In the genomic region with DNA sequence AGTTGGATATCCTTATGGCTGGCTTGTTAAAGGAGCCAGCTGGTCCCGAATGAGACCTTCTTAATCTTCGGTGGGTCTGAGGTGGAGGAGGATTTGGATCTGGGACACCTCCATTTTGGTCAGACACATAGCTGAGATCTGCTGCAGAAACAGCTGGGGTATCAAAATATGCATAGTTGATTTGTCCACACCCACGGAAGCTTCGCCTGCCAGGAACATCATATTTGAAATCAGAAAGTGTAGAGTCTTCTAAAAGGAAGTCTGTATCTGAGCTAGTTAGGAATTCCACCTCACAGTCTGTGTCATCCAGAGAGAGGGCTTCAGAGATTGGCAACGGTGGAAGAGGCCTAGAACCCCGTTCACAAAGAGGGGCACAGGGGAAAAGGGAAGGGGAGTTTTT, we compare ENCODE assay signal across 18 cellular contexts. TPM values are rescaled to one million over a fixed set of nuclear protein-coding genes. Genes with fewer than 3 reads are reported as not detected.
DNase-seq lines count a peak whose midpoint lies in the region; ATAC-seq and TF ChIP-seq lines count a peak whose summit lies in the region.
"Had no signal": no experiment of that assay in that cellular context is flagged by ENCODE, and none has a peak within 500 bp of the region (broad histone marks: within the 10 kb centered on the region; RNA-seq: fewer than 3 reads in every experiment).

No MANE protein-coding gene starts in this region.

- H3K36me3 ChIP-seq in PC-9 (ENCODE audit: low read depth) (peaks cover 62% of the 10 kb centered on the region), liver (ENCODE audit: control insufficient read depth in 4 of 4, insufficient read depth in 3 of 4, low read depth in 1 of 4, low read length in 3 of 4) (peaks cover 3 to 60% (median 49%) of the 10 kb centered on the region in 4 donors), smooth muscle cell (ENCODE audit: low read depth) (peaks cover 13% of the 10 kb centered on the region)

- no TSS peak for BruUV-seq in PC-9 (replicated peaks; lab: Mats Ljungman, UMichigan)

- TF ChIP-seq RAD21 in liver (IDR thresholded peaks at IDR 0.05): no peak

- POLR2A ChIA-PET in PC-9 (lab: Charles Lee; ENCODE audit: unreplicated experiment): no interaction called here

- no peaks in the 10 kb centered on the region for H3K9me3 ChIP-seq in PC-9 (ENCODE audit: insufficient read depth, low read depth)
- no peaks in the 10 kb centered on the region for H3K9me3 ChIP-seq in liver (ENCODE audit: control insufficient read depth in 4 of 4, low read length in 3 of 4)
- no peaks in the 10 kb centered on the region for H3K9me3 ChIP-seq in smooth muscle cell (replicated peaks; ENCODE audit: low read depth)
- H3K9me3 ChIP-seq: SJSA1 had no signal

- no peak for ATAC-seq in HG03097 (IDR thresholded peaks at IDR 0.05; ENCODE audit: low FRiP score, unreplicated experiment)
- ATAC-seq in GM19023 (IDR thresholded peaks at IDR 0.05; ENCODE audit: unreplicated experiment): no peak
- no peak for ATAC-seq in HG03095 (IDR thresholded peaks at IDR 0.05; ENCODE audit: unreplicated experiment)
- ATAC-seq: left ventricle myocardium superior had no signal

- H3K9ac ChIP-seq in liver (ENCODE audit: low read depth in 1 of 2, low read length in 2 of 2) (peak overlapping the region in 1 of 2 donors; percentile 1), smooth muscle cell (ENCODE audit: low read depth) (no peak overlapping the region)

- H2AFZ ChIP-seq in PC-9 (no peak overlapping the region), smooth muscle cell (ENCODE audit: low read depth) (no peak overlapping the region)

- peak overlapping the region; percentile 91; the same call in 1 of the 2 replicates for H3K4me2 ChIP-seq in PC-9
- no peak overlapping the region for H3K4me2 ChIP-seq in smooth muscle cell

- CTCF ChIA-PET in PC-9 (lab: Charles Lee): interaction anchor here (0.6 kb wide), 1 partner anchor 147 kb away, joined by 4 read pairs; no protein-coding TSS in a partner anchor

- H3K27me3 ChIP-seq in PC-9 (ENCODE audit: insufficient read depth, low read depth) (no peaks in the 10 kb centered on the region), liver (ENCODE audit: control insufficient read depth in 4 of 4, insufficient read depth in 4 of 4, low read length in 3 of 4) (no peaks in the 10 kb centered on the region), smooth muscle cell (ENCODE audit: low read depth) (no peaks in the 10 kb centered on the region)
- H3K27me3 ChIP-seq: SJSA1 had no signal

- H3K4me3 ChIP-seq in PC-9: no peak overlapping the region
- no peak overlapping the region for H3K4me3 ChIP-seq in choroid plexus epithelial cell (ENCODE audit: low read depth, low read length)
- H3K4me3 ChIP-seq in liver (ENCODE audit: low read depth in 1 of 3, low read length in 3 of 3): no peak overlapping the region
- no peak overlapping the region for H3K4me3 ChIP-seq in smooth muscle cell
- H3K4me3 ChIP-seq: SJSA1 had no signal

- intact Hi-C loops in PC-9 (cut with micrococcal nuclease; ENCODE audit: unreplicated experiment): loop anchor here (2.0 kb wide), 1 partner anchor 31 kb away; no protein-coding TSS in a partner anchor

- no peaks in the 10 kb centered on the region for H3K9me2 ChIP-seq in PC-9 (ENCODE audit: insufficient read depth)

- no peak for DNase-seq in PC-9
- DNase-seq in choroid plexus epithelial cell (ENCODE audit: low read depth): peak; percentile 38
- no peak for DNase-seq in smooth muscle cell (lab: John Stamatoyannopoulos, UW; ENCODE audit: unreplicated experiment)
- DNase-seq in activated CD4-positive, alpha-beta T cell treated with anti-CD3 and anti-CD28 coated beads for 4 hours: no peak
- DNase-seq: activated CD4-positive, alpha-beta T cell treated with anti-CD3 and anti-CD28 coated beads, Interleukin-2, amount 50 U/mL, for 1 hour; activated CD8-positive, alpha-beta memory T cell treated with anti-CD3 and anti-CD28 coated beads, Interleukin-2, amount 50 U/mL, for 4 hours; effector memory CD4-positive, alpha-beta T cell; KG1; left ventricle myocardium superior; NCI-H187; NCI-H2227 treated with DMSO at 0.1 percent for 48 hours; NCI-H774; stimulated activated CD4-positive, alpha-beta T cell treated with anti-CD3 and anti-CD28 coated beads, Interleukin-15, amount 100 ng/mL, for 24 hours had no signal

- no peak for TF ChIP-seq CTCF in PC-9 (conservative IDR thresholded peaks at IDR 0.05)
- TF ChIP-seq CTCF in choroid plexus epithelial cell (conservative IDR thresholded peaks at IDR 0.05; ENCODE audit: low read depth, low read length): no peak
- TF ChIP-seq CTCF in liver (IDR thresholded peaks at IDR 0.05; ENCODE audit: low read depth, low read length, missing input control): no peak
- TF ChIP-seq CTCF in smooth muscle cell (IDR thresholded peaks at IDR 0.05; ENCODE audit: borderline replicate concordance, insufficient read depth, poor library complexity, severe bottlenecking): no peak

- peaks cover 79% of the 10 kb centered on the region for H4K20me1 ChIP-seq in PC-9 (ENCODE audit: insufficient read depth)
- peaks cover 100% of the 10 kb centered on the region for H4K20me1 ChIP-seq in smooth muscle cell (ENCODE audit: low read depth)

- peaks cover 98% of the 10 kb centered on the region for H3F3A ChIP-seq in PC-9 (ENCODE audit: insufficient read depth, low read depth)
- H3F3A ChIP-seq in smooth muscle cell (ENCODE audit: low read depth): peaks cover 71% of the 10 kb centered on the region

- peaks cover 90% of the 10 kb centered on the region for H3K79me2 ChIP-seq in PC-9 (ENCODE audit: low read depth)
- H3K79me2 ChIP-seq in smooth muscle cell (ENCODE audit: low read depth): peaks cover 84% of the 10 kb centered on the region

- WGBS in liver: 74% methylated on average over 6 of the region's 6 CpGs
- 94% methylated on average over 6 of the region's 6 CpGs for WGBS in smooth muscle cell (ENCODE audit: low lambda C conversion rate)

- H3K4me1 ChIP-seq in PC-9 (replicated peaks; ENCODE audit: insufficient read depth) (peaks cover 64% of the 10 kb centered on the region), liver (ENCODE audit: control insufficient read depth in 4 of 4, insufficient read depth in 4 of 4, low read length in 3 of 4) (peaks cover 2 to 24% (median 12%) of the 10 kb centered on the region in 4 donors), smooth muscle cell (ENCODE audit: low read depth) (peaks cover 40% of the 10 kb centered on the region)

- peak overlapping the region; percentile 90; the same call in 1 of the 2 replicates for H3K27ac ChIP-seq in PC-9
- H3K27ac ChIP-seq in liver (ENCODE audit: low read depth in 1 of 2, low read length in 2 of 2): peak overlapping the region; percentile 17 to 48
- H3K27ac ChIP-seq in smooth muscle cell (ENCODE audit: low read depth): peak overlapping the region; percentile 93
- H3K27ac ChIP-seq: SJSA1 had no signal

TF ChIP-seq in liver, 16 proteins besides CTCF, POLR2A, EP300 and RAD21:
- TF ChIP-seq TAF1 (conservative IDR thresholded peaks at IDR 0.05): no peak
- TF ChIP-seq, protein P1, sequence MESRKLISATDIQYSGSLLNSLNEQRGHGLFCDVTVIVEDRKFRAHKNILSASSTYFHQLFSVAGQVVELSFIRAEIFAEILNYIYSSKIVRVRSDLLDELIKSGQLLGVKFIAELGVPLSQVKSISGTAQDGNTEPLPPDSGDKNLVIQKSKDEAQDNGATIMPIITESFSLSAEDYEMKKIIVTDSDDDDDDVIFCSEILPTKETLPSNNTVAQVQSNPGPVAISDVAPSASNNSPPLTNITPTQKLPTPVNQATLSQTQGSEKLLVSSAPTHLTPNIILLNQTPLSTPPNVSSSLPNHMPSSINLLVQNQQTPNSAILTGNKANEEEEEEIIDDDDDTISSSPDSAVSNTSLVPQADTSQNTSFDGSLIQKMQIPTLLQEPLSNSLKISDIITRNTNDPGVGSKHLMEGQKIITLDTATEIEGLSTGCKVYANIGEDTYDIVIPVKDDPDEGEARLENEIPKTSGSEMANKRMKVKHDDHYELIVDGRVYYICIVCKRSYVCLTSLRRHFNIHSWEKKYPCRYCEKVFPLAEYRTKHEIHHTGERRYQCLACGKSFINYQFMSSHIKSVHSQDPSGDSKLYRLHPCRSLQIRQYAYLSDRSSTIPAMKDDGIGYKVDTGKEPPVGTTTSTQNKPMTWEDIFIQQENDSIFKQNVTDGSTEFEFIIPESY (IDR thresholded peaks at IDR 0.05): peak; percentile 31

RNA-seq across cellular contexts. Expression of gene ERRFI1, which starts 12.3 kb away (rescaled TPM):
- total RNA-seq in PC-9 (2021): 44.9 and 47.8 TPM in 2 replicates
- total RNA-seq in liver: 100 to 1,000 TPM in 1 of 2 donors, 10 to 100 TPM in 1; 60.7 to 424 TPM
- 100 to 1,000 TPM in 1 of 2 donors, 10 to 100 TPM in 1; 68.6 to 142 TPM for polyA plus RNA-seq in liver
- 172 and 184 TPM in 2 replicates for total RNA-seq in smooth muscle cell
- polyA plus RNA-seq in smooth muscle cell: 81.6 and 90.9 TPM in 2 replicates

RNA-seq across cellular contexts. Expression of gene PARK7, which starts 52.3 kb away (rescaled TPM):
- total RNA-seq in PC-9 (2021) (242 and 291 TPM in 2 replicates), liver (100 to 1,000 TPM; 107 to 131 TPM), smooth muscle cell (177 and 179 TPM in 2 replicates)
- polyA plus RNA-seq in liver (100 to 1,000 TPM; 231 to 297 TPM), smooth muscle cell (434 and 461 TPM in 2 replicates)

Comparison
In these comparisons a context has a peak if more than half of its experiments do, and no peak if none do; other contexts are left out.
1. H3K27ac ChIP-seq: peak in every context shown above with its lines; median percentile 93 in smooth muscle cell; 90 in PC-9; 32 in liver.